In genomic region chr4:139241086-139241783, GRCh38 we compare ENCODE assay signal across 1 cellular context.
A peak's percentile ranks its signal among the peaks of the same experiment; 100 is the strongest.
TF ChIP-seq lines count a peak whose summit lies in the region.

No MANE protein-coding gene starts in this region.

TF ChIP-seq in HepG2, 621 proteins besides CTCF, POLR2A, EP300 and RAD21 (continued from another document and continues in another):
- TF ChIP-seq ZBTB25 (CRISPR knock-in tag; IDR thresholded peaks at IDR 0.05): no peak
- no peak for TF ChIP-seq ZNF354B (CRISPR knock-in tag; IDR thresholded peaks at IDR 0.05)
- TF ChIP-seq SKI (IDR thresholded peaks at IDR 0.05; ENCODE audit: partially characterized antibody): no peak
- TF ChIP-seq ZNF44 (CRISPR knock-in tag; IDR thresholded peaks at IDR 0.05): no peak
- TF ChIP-seq SNAI1 (CRISPR knock-in tag; IDR thresholded peaks at IDR 0.05; ENCODE audit: borderline replicate concordance): no peak
- TF ChIP-seq ARNTL (CRISPR knock-in tag; IDR thresholded peaks at IDR 0.05): no peak
- no peak for TF ChIP-seq PHF21A (CRISPR knock-in tag; IDR thresholded peaks at IDR 0.05)
- no peak for TF ChIP-seq SIN3B (IDR thresholded peaks at IDR 0.05; ENCODE audit: low read length)
- no peak for TF ChIP-seq NCOR1 (IDR thresholded peaks at IDR 0.05; ENCODE audit: borderline replicate concordance, low read length)
- TF ChIP-seq SOX6 (IDR thresholded peaks at IDR 0.05): no peak
- peak; percentile 56; the same call in 1 of the 2 replicates for TF ChIP-seq SOX6 (CRISPR knock-in tag; IDR thresholded peaks at IDR 0.05)
- TF ChIP-seq HMGA1 (CRISPR knock-in tag; conservative IDR thresholded peaks at IDR 0.05): no peak
- no peak for TF ChIP-seq ZNF446 (CRISPR knock-in tag; IDR thresholded peaks at IDR 0.05)
- no peak for TF ChIP-seq ZNF225 (CRISPR knock-in tag; IDR thresholded peaks at IDR 0.05)
- no peak for TF ChIP-seq FOXC1 (CRISPR knock-in tag; IDR thresholded peaks at IDR 0.05; ENCODE audit: borderline replicate concordance)
- TF ChIP-seq SMARCC2 (IDR thresholded peaks at IDR 0.05): no peak
- no peak for TF ChIP-seq PHF8 (CRISPR knock-in tag; IDR thresholded peaks at IDR 0.05)
- TF ChIP-seq, protein P1, sequence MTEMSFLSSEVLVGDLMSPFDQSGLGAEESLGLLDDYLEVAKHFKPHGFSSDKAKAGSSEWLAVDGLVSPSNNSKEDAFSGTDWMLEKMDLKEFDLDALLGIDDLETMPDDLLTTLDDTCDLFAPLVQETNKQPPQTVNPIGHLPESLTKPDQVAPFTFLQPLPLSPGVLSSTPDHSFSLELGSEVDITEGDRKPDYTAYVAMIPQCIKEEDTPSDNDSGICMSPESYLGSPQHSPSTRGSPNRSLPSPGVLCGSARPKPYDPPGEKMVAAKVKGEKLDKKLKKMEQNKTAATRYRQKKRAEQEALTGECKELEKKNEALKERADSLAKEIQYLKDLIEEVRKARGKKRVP (CRISPR knock-in tag; IDR thresholded peaks at IDR 0.05): no peak
- no peak for TF ChIP-seq SMYD3 (CRISPR knock-in tag; IDR thresholded peaks at IDR 0.05)
- no peak for TF ChIP-seq ZNF558 (CRISPR knock-in tag; IDR thresholded peaks at IDR 0.05; ENCODE audit: borderline replicate concordance)
- TF ChIP-seq ZNF207 (IDR thresholded peaks at IDR 0.05; ENCODE audit: borderline replicate concordance): no peak
- no peak for TF ChIP-seq ZFP91 (CRISPR knock-in tag; IDR thresholded peaks at IDR 0.05; ENCODE audit: borderline replicate concordance)
- TF ChIP-seq FOXO1 (CRISPR knock-in tag; IDR thresholded peaks at IDR 0.05): no peak
- no peak for TF ChIP-seq HMGXB3 (CRISPR knock-in tag; IDR thresholded peaks at IDR 0.05; ENCODE audit: borderline replicate concordance)
- no peak for TF ChIP-seq ZNF296 (CRISPR knock-in tag; conservative IDR thresholded peaks at IDR 0.05)
- TF ChIP-seq ZNF335 (CRISPR knock-in tag; IDR thresholded peaks at IDR 0.05): no peak
- TF ChIP-seq FOXP1 (IDR thresholded peaks at IDR 0.05): no peak
- TF ChIP-seq FOXP1 (CRISPR knock-in tag; IDR thresholded peaks at IDR 0.05): no peak
- no peak for TF ChIP-seq YEATS4 (CRISPR knock-in tag; IDR thresholded peaks at IDR 0.05; ENCODE audit: borderline replicate concordance)
- no peak for TF ChIP-seq EED (CRISPR knock-in tag; IDR thresholded peaks at IDR 0.05)
- TF ChIP-seq ZNF781 (CRISPR knock-in tag; IDR thresholded peaks at IDR 0.05; ENCODE audit: borderline replicate concordance, not compliant biosample characterization): no peak
- TF ChIP-seq ZNF644 (CRISPR knock-in tag; IDR thresholded peaks at IDR 0.05; ENCODE audit: low read depth): peak; percentile 69
- no peak for TF ChIP-seq ZNF7 (CRISPR knock-in tag; IDR thresholded peaks at IDR 0.05)
- TF ChIP-seq HOMEZ (CRISPR knock-in tag; IDR thresholded peaks at IDR 0.05; ENCODE audit: low read depth): no peak
- TF ChIP-seq ZGPAT (CRISPR knock-in tag; IDR thresholded peaks at IDR 0.05): no peak
- no peak for TF ChIP-seq ZNF101 (CRISPR knock-in tag; IDR thresholded peaks at IDR 0.05; ENCODE audit: borderline replicate concordance, low read depth)
- no peak for TF ChIP-seq PRMT3 (CRISPR knock-in tag; IDR thresholded peaks at IDR 0.05; ENCODE audit: borderline replicate concordance, low read depth)
- TF ChIP-seq, protein P2, sequence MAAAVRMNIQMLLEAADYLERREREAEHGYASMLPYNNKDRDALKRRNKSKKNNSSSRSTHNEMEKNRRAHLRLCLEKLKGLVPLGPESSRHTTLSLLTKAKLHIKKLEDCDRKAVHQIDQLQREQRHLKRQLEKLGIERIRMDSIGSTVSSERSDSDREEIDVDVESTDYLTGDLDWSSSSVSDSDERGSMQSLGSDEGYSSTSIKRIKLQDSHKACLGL (CRISPR knock-in tag; IDR thresholded peaks at IDR 0.05): no peak
- 0 out of 2 replicates have a peak, but pooled peaks have one; percentile 30 for TF ChIP-seq MIXL1 (CRISPR knock-in tag; IDR thresholded peaks at IDR 0.05)
- no peak for TF ChIP-seq ZNF333 (CRISPR knock-in tag; IDR thresholded peaks at IDR 0.05; ENCODE audit: borderline replicate concordance)
- no peak for TF ChIP-seq RBM22 (optimal IDR thresholded peaks at IDR 0.05; ENCODE audit: low read length)
- TF ChIP-seq KAT7 (CRISPR knock-in tag; IDR thresholded peaks at IDR 0.05; ENCODE audit: borderline replicate concordance): no peak
- no peak for TF ChIP-seq SSRP1 (CRISPR knock-in tag; IDR thresholded peaks at IDR 0.05)
- no peak for TF ChIP-seq ATF7-NPFF (CRISPR knock-in tag; IDR thresholded peaks at IDR 0.05; ENCODE audit: low read depth)
- peak; percentile 83 for TF ChIP-seq HNF1A (IDR thresholded peaks at IDR 0.05; ENCODE audit: low read depth)
- TF ChIP-seq HNF1A (CRISPR knock-in tag; IDR thresholded peaks at IDR 0.05; ENCODE audit: borderline replicate concordance): peak; percentile 84
- no peak for TF ChIP-seq NFIB (CRISPR knock-in tag; IDR thresholded peaks at IDR 0.05; ENCODE audit: borderline replicate concordance)
- no peak for TF ChIP-seq ZNF766 (CRISPR knock-in tag; IDR thresholded peaks at IDR 0.05; ENCODE audit: borderline replicate concordance)
- TF ChIP-seq CBX5 (CRISPR knock-in tag; IDR thresholded peaks at IDR 0.05; ENCODE audit: borderline replicate concordance): no peak
- no peak for TF ChIP-seq RFXANK (CRISPR knock-in tag; IDR thresholded peaks at IDR 0.05)
- TF ChIP-seq GZF1 (CRISPR knock-in tag; IDR thresholded peaks at IDR 0.05): no peak
- TF ChIP-seq NFATC3 (CRISPR knock-in tag; IDR thresholded peaks at IDR 0.05): 0 out of 2 replicates have a peak, but pooled peaks have one; percentile 37
- TF ChIP-seq ZMAT5 (CRISPR knock-in tag; IDR thresholded peaks at IDR 0.05; ENCODE audit: borderline replicate concordance, low read depth): no peak
- TF ChIP-seq NFIC (IDR thresholded peaks at IDR 0.05; ENCODE audit: low read length): no peak
- TF ChIP-seq ZNF850 (CRISPR knock-in tag; conservative IDR thresholded peaks at IDR 0.05): no peak
- no peak for TF ChIP-seq SMC3 (IDR thresholded peaks at IDR 0.05; ENCODE audit: low read length)
- no peak for TF ChIP-seq BRF2 (CRISPR knock-in tag; IDR thresholded peaks at IDR 0.05)
